Comparison of ENCODE assay signal across 26 cellular contexts in genomic region chr7:16838386-16838785, GRCh38. TPM values are rescaled to one million over a fixed set of nuclear protein-coding genes. Genes with fewer than 3 reads are reported as not detected.
DNase-seq lines count a peak whose midpoint lies in the region; TF ChIP-seq lines count a peak whose summit lies in the region.
"Had no signal": no experiment of that assay in that cellular context is flagged by ENCODE, and none has a peak within 500 bp of the region (broad histone marks: within the 10 kb centered on the region; RNA-seq: fewer than 3 reads in every experiment).

No MANE protein-coding gene starts in this region.

- no peaks in the 10 kb centered on the region for H4K20me1 ChIP-seq in Karpas-422 (ENCODE audit: insufficient read depth, low read depth, low read length)
- H4K20me1 ChIP-seq: BLaER1 had no signal

- peaks cover 31% of the 10 kb centered on the region for H3K4me1 ChIP-seq in Karpas-422 (ENCODE audit: low read length)
- H3K4me1 ChIP-seq: BLaER1, Peyer's patch had no signal

- H3K9me3 ChIP-seq in Karpas-422 (ENCODE audit: low read length), result no peaks in the 10 kb centered on the region
- H3K9me3 ChIP-seq: BLaER1, Peyer's patch had no signal

- no peaks in the 10 kb centered on the region for H3K79me2 ChIP-seq in Karpas-422 (ENCODE audit: low read length)

- H3K9ac ChIP-seq in Karpas-422 (ENCODE audit: low read length), result no peak overlapping the region
- H3K9ac ChIP-seq: BLaER1 had no signal

- H3K27me3 Mint-ChIP-seq in mesothelial cell of epicardium (ENCODE audit: low read depth), result no peaks in the 10 kb centered on the region
- no peaks in the 10 kb centered on the region for H3K27me3 Mint-ChIP-seq in progenitor cell of endocrine pancreas
- peaks cover 1% of the 10 kb centered on the region for H3K27me3 Mint-ChIP-seq in glutamatergic neuron (ENCODE audit: unreplicated experiment)

- no peak for TF ChIP-seq CTCF in AG10803 (conservative IDR thresholded peaks at IDR 0.05; ENCODE audit: low read length)
- TF ChIP-seq CTCF in mesothelial cell of epicardium (IDR thresholded peaks at IDR 0.05; ENCODE audit: unreplicated experiment), result no peak
- no peak for TF ChIP-seq CTCF in progenitor cell of endocrine pancreas (IDR thresholded peaks at IDR 0.05; ENCODE audit: unreplicated experiment)
- no peak for TF ChIP-seq CTCF in glutamatergic neuron (IDR thresholded peaks at IDR 0.05; ENCODE audit: partially characterized antibody, unreplicated experiment)

- peak overlapping the region; percentile 39 for H3K4me2 ChIP-seq in Karpas-422 (ENCODE audit: low read depth, low read length, poor library complexity, severe bottlenecking)
- H3K4me2 ChIP-seq: BLaER1, GM23338 had no signal

- H3K9me3 Mint-ChIP-seq in mesothelial cell of epicardium (peaks cover 5% of the 10 kb centered on the region), progenitor cell of endocrine pancreas (ENCODE audit: low read depth) (peaks cover 9% of the 10 kb centered on the region), glutamatergic neuron (ENCODE audit: unreplicated experiment) (no peaks in the 10 kb centered on the region)
- H3K9me3 Mint-ChIP-seq: CD4-positive, CD25-positive, alpha-beta regulatory T cell; GM23338; H9 had no signal

- H3K4me3 ChIP-seq in AG10803 (ENCODE audit: low read length) (no peak overlapping the region), Karpas-422 (ENCODE audit: low read length) (no peak overlapping the region)
- H3K4me3 ChIP-seq: BLaER1, GM23338, Peyer's patch, SK-N-MC had no signal

- peak overlapping the region; percentile 35; the same call in 1 of the 2 replicates for H3K27ac ChIP-seq in Karpas-422 (ENCODE audit: low read length)
- H3K27ac ChIP-seq: 22Rv1, BLaER1, Peyer's patch, SK-N-MC had no signal

- H3K4me1 Mint-ChIP-seq in mesothelial cell of epicardium (peaks cover 22% of the 10 kb centered on the region), progenitor cell of endocrine pancreas (ENCODE audit: low read depth) (peaks cover 16% of the 10 kb centered on the region), glutamatergic neuron (ENCODE audit: low read depth, unreplicated experiment) (peaks cover 2% of the 10 kb centered on the region)
- H3K4me1 Mint-ChIP-seq: CD4-positive, CD25-positive, alpha-beta regulatory T cell had no signal

- H2AFZ ChIP-seq in Karpas-422 (ENCODE audit: low read length), result no peak overlapping the region
- H2AFZ ChIP-seq: GM23338 had no signal

- H3K27ac Mint-ChIP-seq in mesothelial cell of epicardium (peak overlapping the region; percentile 32), progenitor cell of endocrine pancreas (no peak overlapping the region), glutamatergic neuron (ENCODE audit: unreplicated experiment) (no peak overlapping the region)
- H3K27ac Mint-ChIP-seq: CD4-positive, CD25-positive, alpha-beta regulatory T cell; GM23338; H9 had no signal

- H3K9me2 ChIP-seq in Karpas-422 (replicated peaks; ENCODE audit: insufficient read depth, low read length), result no peaks in the 10 kb centered on the region

- H3K36me3 Mint-ChIP-seq in mesothelial cell of epicardium (no peaks in the 10 kb centered on the region), progenitor cell of endocrine pancreas (ENCODE audit: insufficient read depth) (no peaks in the 10 kb centered on the region), glutamatergic neuron (ENCODE audit: unreplicated experiment) (no peaks in the 10 kb centered on the region)
- H3K36me3 Mint-ChIP-seq: CD4-positive, CD25-positive, alpha-beta regulatory T cell had no signal

- H3K36me3 ChIP-seq in Karpas-422 (ENCODE audit: insufficient read depth, low read length), result no peaks in the 10 kb centered on the region
- H3K36me3 ChIP-seq: BLaER1, Peyer's patch had no signal

- no peaks in the 10 kb centered on the region for H3K27me3 ChIP-seq in Karpas-422 (ENCODE audit: low read length)
- H3K27me3 ChIP-seq: BLaER1, Peyer's patch had no signal

- H3K4me3 Mint-ChIP-seq in mesothelial cell of epicardium (no peak overlapping the region), progenitor cell of endocrine pancreas (ENCODE audit: low read depth) (no peak overlapping the region), glutamatergic neuron (ENCODE audit: unreplicated experiment) (no peak overlapping the region)
- H3K4me3 Mint-ChIP-seq: CD4-positive, CD25-positive, alpha-beta regulatory T cell; GM23338; H9 had no signal

- peak; percentile 15 for DNase-seq in AG10803 (ENCODE audit: low read depth)
- no peak for DNase-seq in Karpas-422
- DNase-seq in astrocyte of the hippocampus (ENCODE audit: low read depth, low spot score), result peak; percentile 16
- no peak for DNase-seq in mesothelial cell of epicardium (ENCODE audit: low spot score in 2 of 2, unreplicated experiment in 2 of 2)
- DNase-seq in progenitor cell of endocrine pancreas (ENCODE audit: low spot score, unreplicated experiment), result no peak
- no peak for DNase-seq in midbrain (lab: John Stamatoyannopoulos, UW)
- no peak for DNase-seq in DMS53 treated with DMSO at 0.1 percent for 48 hours (lab: John Stamatoyannopoulos, UW; ENCODE audit: unreplicated experiment)
- DNase-seq in glutamatergic neuron, result no peak
- DNase-seq: CD4-positive, CD25-positive, alpha-beta regulatory T cell; H9; KG1; NCI-H1048; NCI-H1417; NCI-H1694; NCI-H2081; NCI-H2227 treated with DMSO at 0.1 percent for 48 hours; NCI-H510A; NCI-H69; Peyer's patch; SHP77 treated with DMSO at 0.1 percent for 48 hours had no signal

RNA-seq across cellular contexts. Expression of gene AGR2, which starts 33.6 kb away (rescaled TPM):
- total RNA-seq in Karpas-422 (2014; rRNA removed; shearing (Covaris generic); ENCODE audit: low replicate concordance), result 0.19 and 2.5 TPM in 2 replicates
- total RNA-seq in mesothelial cell of epicardium (2.9 to 4.6 TPM (median 3.2 TPM) in 3 replicates), progenitor cell of endocrine pancreas (25.8 and 56.3 TPM in 2 replicates), glutamatergic neuron (ENCODE audit: unreplicated experiment) (not detected)
- total RNA-seq: CD4-positive, CD25-positive, alpha-beta regulatory T cell; Daoy; GM23338; H9; OCI-LY7 had no signal

RNA-seq across cellular contexts. Expression of gene AGR3, which starts 43.4 kb away (rescaled TPM):
- not detected in 2 replicates for total RNA-seq in Karpas-422 (2014; rRNA removed; shearing (Covaris generic); ENCODE audit: low replicate concordance)
- total RNA-seq in mesothelial cell of epicardium (1.7 to 2.1 TPM (median 2.0 TPM) in 3 replicates), progenitor cell of endocrine pancreas (5.8 and 13.3 TPM in 2 replicates), glutamatergic neuron (ENCODE audit: unreplicated experiment) (not detected)
- total RNA-seq: CD4-positive, CD25-positive, alpha-beta regulatory T cell; Daoy; GM23338; H9; OCI-LY7 had no signal

Comparison
In these comparisons a context has a peak if more than half of its experiments do, and no peak if none do; other contexts are left out.
1. DNase-seq: peak in AG10803 (single experiment) and astrocyte of the hippocampus (single experiment); none in Karpas-422 (single experiment), mesothelial cell of epicardium (0 of 2), progenitor cell of endocrine pancreas (single experiment), midbrain (single experiment), DMS53 treated with DMSO at 0.1 percent for 48 hours (single experiment) and glutamatergic neuron (single experiment).